In the genomic region with DNA sequence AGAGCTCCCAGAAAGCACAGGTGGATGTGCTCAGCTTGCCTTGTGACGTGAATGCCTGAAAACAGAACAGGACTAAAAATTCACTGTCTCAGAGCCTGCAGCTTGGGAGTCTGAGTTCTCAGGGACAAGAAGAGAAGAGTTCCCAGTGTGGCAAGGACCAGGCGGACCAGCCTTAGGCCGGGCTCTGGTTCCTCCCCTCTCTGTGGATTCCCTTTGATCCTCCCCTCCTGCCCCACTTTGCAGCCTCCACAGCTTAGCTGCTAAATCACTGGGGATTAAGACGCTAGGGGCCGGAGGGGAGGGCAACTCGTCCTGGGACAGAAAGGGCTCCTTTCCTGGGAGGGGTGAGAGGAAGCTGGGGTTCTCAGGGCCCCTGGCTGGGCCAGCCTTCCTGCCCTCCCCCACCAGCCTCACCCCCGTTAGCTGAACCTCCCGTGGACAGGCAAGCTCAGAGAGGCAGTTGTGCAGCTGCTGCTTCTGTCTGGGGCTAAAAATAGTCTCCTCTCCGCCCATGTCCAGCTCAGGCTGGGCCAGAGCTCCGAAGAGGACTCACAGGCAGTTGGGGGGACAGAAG, we compare ENCODE assay signal across 11 cellular contexts. TPM values are rescaled to one million over a fixed set of nuclear protein-coding genes. Genes with fewer than 3 reads are reported as not detected.
DNase-seq lines count a peak whose midpoint lies in the region; ATAC-seq and TF ChIP-seq lines count a peak whose summit lies in the region.
"Had no signal": no experiment of that assay in that cellular context is flagged by ENCODE, and none has a peak within 500 bp of the region (broad histone marks: within the 10 kb centered on the region; RNA-seq: fewer than 3 reads in every experiment).

No MANE protein-coding gene starts in this region.

- DNase-seq in EH (ENCODE audit: low read depth): peak; percentile 46
- DNase-seq in activated T-helper 1 cell treated with anti-CD3 and anti-CD28 coated beads, Interleukin-12 subunit alpha, Interleukin-12 subunit beta, Interleukin-2, Interleukin-4 antibody, amounts not matched to agents 30 ng/mL and 10 ng/mL and 1 ng/mL, durations not matched to agents 14 hours and 24 hours and 36 hours (ENCODE audit: low spot score): no peak
- peak; percentile 22 for DNase-seq in iris pigment epithelial cell (ENCODE audit: low read depth)
- DNase-seq in sigmoid colon: peak; percentile 81
- no peak for DNase-seq in NAMALWA (ENCODE audit: low spot score)
- no peak for DNase-seq in pons (ENCODE audit: low spot score)
- DNase-seq in cortex of kidney (lab: John Stamatoyannopoulos, UW): no peak
- DNase-seq: activated T-cell treated with anti-CD3 and anti-CD28 coated beads, Interleukin-2, amount 50 U/mL, for 1 hour; COR-L47 had no signal

- peak overlapping the region; percentile 92 to 98 (median 93) for H3K27ac ChIP-seq in sigmoid colon
- H3K27ac ChIP-seq: KMS-11 had no signal

- ATAC-seq in GM19463 (IDR thresholded peaks at IDR 0.05; ENCODE audit: unreplicated experiment): no peak

- H3K4me3 Mint-ChIP-seq in activated T-helper 1 cell treated with anti-CD3 and anti-CD28 coated beads, Interleukin-12 subunit alpha, Interleukin-12 subunit beta, Interleukin-2, Interleukin-4 antibody, amounts not matched to agents 30 ng/mL and 10 ng/mL and 1 ng/mL, durations not matched to agents 14 hours and 24 hours and 36 hours: peak overlapping the region; percentile 37

- no peaks in the 10 kb centered on the region for H3K36me3 ChIP-seq in sigmoid colon

- 68 to 75% methylated on average over 10 of the region's 10 CpGs for WGBS in sigmoid colon, 2 donors

- intact Hi-C loops in activated T-helper 1 cell treated with anti-CD3 and anti-CD28 coated beads, Interleukin-12 subunit alpha, Interleukin-12 subunit beta, Interleukin-2, Interleukin-4 antibody, amounts not matched to agents 30 ng/mL and 10 ng/mL and 1 ng/mL, durations not matched to agents 14 hours and 24 hours and 36 hours (cut with micrococcal nuclease): loop anchor here (5.0 to 10.0 kb wide), 2 partner anchors 183 to 296 kb away; partner anchors contain the start of genes GLB1L2, NCAPD3 and VPS26B
- intact Hi-C loops in sigmoid colon (cut with DNase I): no loop called here

- H3K36me3 Mint-ChIP-seq in activated T-helper 1 cell treated with anti-CD3 and anti-CD28 coated beads, Interleukin-12 subunit alpha, Interleukin-12 subunit beta, Interleukin-2, Interleukin-4 antibody, amounts not matched to agents 30 ng/mL and 10 ng/mL and 1 ng/mL, durations not matched to agents 14 hours and 24 hours and 36 hours (ENCODE audit: low read depth): no peaks in the 10 kb centered on the region

- H3K4me3 ChIP-seq in sigmoid colon: peak overlapping the region in 1 of 4 donors; percentile 20

- no peaks in the 10 kb centered on the region for H3K27me3 Mint-ChIP-seq in activated T-helper 1 cell treated with anti-CD3 and anti-CD28 coated beads, Interleukin-12 subunit alpha, Interleukin-12 subunit beta, Interleukin-2, Interleukin-4 antibody, amounts not matched to agents 30 ng/mL and 10 ng/mL and 1 ng/mL, durations not matched to agents 14 hours and 24 hours and 36 hours (ENCODE audit: insufficient read depth)

- no peak overlapping the region for H3K27ac Mint-ChIP-seq in activated T-helper 1 cell treated with anti-CD3 and anti-CD28 coated beads, Interleukin-12 subunit alpha, Interleukin-12 subunit beta, Interleukin-2, Interleukin-4 antibody, amounts not matched to agents 30 ng/mL and 10 ng/mL and 1 ng/mL, durations not matched to agents 14 hours and 24 hours and 36 hours

- peaks cover 2 to 89% (median 83%) of the 10 kb centered on the region in 4 donors for H3K4me1 ChIP-seq in sigmoid colon

- H3K27me3 ChIP-seq in sigmoid colon: no peaks in the 10 kb centered on the region

- H3K9me3 ChIP-seq in sigmoid colon: no peaks in the 10 kb centered on the region

- no peaks in the 10 kb centered on the region for H3K9me3 Mint-ChIP-seq in activated T-helper 1 cell treated with anti-CD3 and anti-CD28 coated beads, Interleukin-12 subunit alpha, Interleukin-12 subunit beta, Interleukin-2, Interleukin-4 antibody, amounts not matched to agents 30 ng/mL and 10 ng/mL and 1 ng/mL, durations not matched to agents 14 hours and 24 hours and 36 hours

- TF ChIP-seq POLR2A in sigmoid colon (IDR thresholded peaks at IDR 0.05): no peak

- peaks cover 39% of the 10 kb centered on the region for H3K4me1 Mint-ChIP-seq in activated T-helper 1 cell treated with anti-CD3 and anti-CD28 coated beads, Interleukin-12 subunit alpha, Interleukin-12 subunit beta, Interleukin-2, Interleukin-4 antibody, amounts not matched to agents 30 ng/mL and 10 ng/mL and 1 ng/mL, durations not matched to agents 14 hours and 24 hours and 36 hours (ENCODE audit: low read depth)

- no peak for TF ChIP-seq EP300 in sigmoid colon (IDR thresholded peaks at IDR 0.05)

- TF ChIP-seq CTCF in sigmoid colon (IDR thresholded peaks at IDR 0.05): no peak

RNA-seq across cellular contexts. Expression of gene JAM3, which starts 29.9 kb away (rescaled TPM):
- total RNA-seq in activated T-helper 1 cell treated with anti-CD3 and anti-CD28 coated beads, Interleukin-12 subunit alpha, Interleukin-12 subunit beta, Interleukin-2, Interleukin-4 antibody, amounts not matched to agents 30 ng/mL and 10 ng/mL and 1 ng/mL, durations not matched to agents 14 hours and 24 hours and 36 hours: 3.5 and 3.9 TPM in 2 replicates
- 100 to 1,000 TPM in 1 of 4 donors, 10 to 100 TPM in 3; 69.4 to 125 (median 82.0) TPM for total RNA-seq in sigmoid colon
- 1 to 10 TPM in 2 of 3 donors, under 1 TPM in 1; 0.69 to 7.5 (median 3.0) TPM for polyA plus RNA-seq in sigmoid colon

Comparison
In these comparisons a context has a peak if more than half of its experiments do, and no peak if none do; other contexts are left out.
1. DNase-seq: peak in EH (single experiment), iris pigment epithelial cell (single experiment) and sigmoid colon (single experiment); none in activated T-helper 1 cell treated with anti-CD3 and anti-CD28 coated beads, Interleukin-12 subunit alpha, Interleukin-12 subunit beta, Interleukin-2, Interleukin-4 antibody, amounts not matched to agents 30 ng/mL and 10 ng/mL and 1 ng/mL, durations not matched to agents 14 hours and 24 hours and 36 hours (single experiment), NAMALWA (single experiment), pons (single experiment) and cortex of kidney (single experiment).
2. RNA of gene JAM3, which starts 29.9 kb away (total RNA-seq): 69.4 to 125 TPM in sigmoid colon; 3.5 to 3.9 TPM in activated T-helper 1 cell treated with anti-CD3 and anti-CD28 coated beads, Interleukin-12 subunit alpha, Interleukin-12 subunit beta, Interleukin-2, Interleukin-4 antibody, amounts not matched to agents 30 ng/mL and 10 ng/mL and 1 ng/mL, durations not matched to agents 14 hours and 24 hours and 36 hours; every median in the first group is over 10 times any median in the second.